Comparison of ENCODE assay signal across 8 cellular contexts in the genomic region with DNA sequence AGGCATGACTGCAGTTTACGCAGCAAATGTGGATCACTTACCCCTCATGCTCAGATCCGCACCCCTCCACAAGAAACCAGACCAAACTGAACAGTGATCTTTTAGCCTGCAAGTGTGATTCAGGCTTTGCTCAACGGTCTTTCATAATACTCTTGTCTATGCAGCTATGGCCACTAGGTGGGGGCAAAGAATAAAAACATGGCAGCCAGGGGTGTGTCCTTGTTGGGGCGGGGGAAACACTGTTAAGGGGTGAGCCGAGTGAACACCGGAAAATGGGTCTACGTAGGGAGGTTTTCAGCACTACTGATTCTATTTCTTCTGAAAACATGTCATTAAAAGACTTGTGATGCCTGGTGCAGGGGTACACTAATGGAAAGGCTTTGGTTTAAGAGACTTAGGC. TPM values are rescaled to one million over a fixed set of nuclear protein-coding genes. Genes with fewer than 3 reads are reported as not detected.
DNase-seq lines count a peak whose midpoint lies in the region; ATAC-seq, FAIRE-seq and TF ChIP-seq lines count a peak whose summit lies in the region.

No MANE protein-coding gene starts in this region.

- H3K36me3 ChIP-seq in transverse colon, result no peaks in the 10 kb centered on the region

- no peaks in the 10 kb centered on the region for H3K36me3 Mint-ChIP-seq in activated CD8-positive, alpha-beta T cell treated with anti-CD3 and anti-CD28 coated beads, Interleukin-2, amount 10 ng/mL, durations not matched to agents 7 days and 5 days (ENCODE audit: low read depth)
- no peaks in the 10 kb centered on the region for H3K36me3 Mint-ChIP-seq in natural killer cell

- no peak for TF ChIP-seq POLR2A in transverse colon (IDR thresholded peaks at IDR 0.05)

- POLR2A ChIA-PET in activated CD8-positive, alpha-beta T cell treated with anti-CD3 and anti-CD28 coated beads, Interleukin-2, amount 10 ng/mL, durations not matched to agents 7 days and 5 days (lab: Charles Lee), result no interaction called here

- no peak overlapping the region for H3K27ac Mint-ChIP-seq in activated CD8-positive, alpha-beta T cell treated with anti-CD3 and anti-CD28 coated beads, Interleukin-2, amount 10 ng/mL, durations not matched to agents 7 days and 5 days
- H3K27ac Mint-ChIP-seq in natural killer cell, result no peak overlapping the region

- ATAC-seq in GM19452 (IDR thresholded peaks at IDR 0.05; ENCODE audit: unreplicated experiment) (peak; percentile 90), HG03442 (IDR thresholded peaks at IDR 0.05; ENCODE audit: unreplicated experiment) (peak; percentile 97), natural killer cell (peak; percentile 91 to 99 (median 99))
- peak; percentile 98 for ATAC-seq in activated CD8-positive, alpha-beta T cell treated with anti-CD3 and anti-CD28 coated beads, Interleukin-2, amount 10 ng/mL, durations not matched to agents 7 days and 5 days

- no peak overlapping the region for H3K27ac ChIP-seq in transverse colon

- TF ChIP-seq CTCF in D721Med (IDR thresholded peaks at IDR 0.05; ENCODE audit: insufficient read depth, missing control alignments) (peak; percentile 94), natural killer cell (IDR thresholded peaks at IDR 0.05) (peak; percentile 61), transverse colon (IDR thresholded peaks at IDR 0.05) (peak; percentile 29 to 53 (median 46))

- no peaks in the 10 kb centered on the region for H3K4me1 ChIP-seq in transverse colon

- in situ Hi-C loops in transverse colon (cut with MboI; ENCODE audit: low pct_ligation_motif_present in 1 of 4, low pct_unique_long_range_greater_than_20kb in 1 of 4, low sequenced_read_pairs in 3 of 4), result no loop called here

- no peak overlapping the region for H3K4me3 ChIP-seq in transverse colon

- intact Hi-C loops in natural killer cell (cut with micrococcal nuclease), result loop anchor here (1.0 kb wide), 1 partner anchor 401 kb away; no protein-coding TSS in a partner anchor
- intact Hi-C loops in transverse colon (cut with DNase I; ENCODE audit: low total_unique reads), result no loop called here

- 9 to 14% methylated on average over 6 to 7 of the region's 7 CpGs for WGBS in transverse colon (ENCODE audit: low coverage in 1 of 2), 2 donors

- no peaks in the 10 kb centered on the region for H3K9me3 ChIP-seq in transverse colon

- H3K9me3 Mint-ChIP-seq in activated CD8-positive, alpha-beta T cell treated with anti-CD3 and anti-CD28 coated beads, Interleukin-2, amount 10 ng/mL, durations not matched to agents 7 days and 5 days (ENCODE audit: insufficient read depth), result no peaks in the 10 kb centered on the region
- H3K9me3 Mint-ChIP-seq in natural killer cell, result no peaks in the 10 kb centered on the region

- peaks cover 3% of the 10 kb centered on the region for H3K4me1 Mint-ChIP-seq in activated CD8-positive, alpha-beta T cell treated with anti-CD3 and anti-CD28 coated beads, Interleukin-2, amount 10 ng/mL, durations not matched to agents 7 days and 5 days (ENCODE audit: low read depth)
- peaks cover 0 to 6% of the 10 kb centered on the region in 2 donors for H3K4me1 Mint-ChIP-seq in natural killer cell

- H3K4me3 Mint-ChIP-seq in activated CD8-positive, alpha-beta T cell treated with anti-CD3 and anti-CD28 coated beads, Interleukin-2, amount 10 ng/mL, durations not matched to agents 7 days and 5 days, result no peak overlapping the region
- no peak overlapping the region for H3K4me3 Mint-ChIP-seq in natural killer cell

- no peaks in the 10 kb centered on the region for H3K27me3 ChIP-seq in transverse colon

- peak; percentile 80 for FAIRE-seq in D721Med (lab: Jason Lieb, UNC)

- CTCF ChIA-PET in activated CD8-positive, alpha-beta T cell treated with anti-CD3 and anti-CD28 coated beads, Interleukin-2, amount 10 ng/mL, durations not matched to agents 7 days and 5 days (lab: Charles Lee), result interaction anchor here (0.7 to 2.0 kb wide), 7 partner anchors 24 to 623 kb away, joined by 3 to 21 read pairs (median 5); no protein-coding TSS in a partner anchor

- H3K27me3 Mint-ChIP-seq in activated CD8-positive, alpha-beta T cell treated with anti-CD3 and anti-CD28 coated beads, Interleukin-2, amount 10 ng/mL, durations not matched to agents 7 days and 5 days (ENCODE audit: low read depth), result no peaks in the 10 kb centered on the region
- no peaks in the 10 kb centered on the region for H3K27me3 Mint-ChIP-seq in natural killer cell (ENCODE audit: low read depth in 2 of 2)

- no peak for TF ChIP-seq EP300 in transverse colon (IDR thresholded peaks at IDR 0.05; ENCODE audit: low read depth)

- DNase-seq in D721Med (ENCODE audit: insufficient read length, low spot score) (peak; percentile 44), NCI-H446 (lab: John Stamatoyannopoulos, UW) (peak; percentile 68 to 85), epidermal melanocyte (ENCODE audit: insufficient read length, low spot score) (peak; percentile 61), natural killer cell (peak; percentile 29), transverse colon (peak; percentile 29)
- DNase-seq in activated CD8-positive, alpha-beta T cell treated with anti-CD3 and anti-CD28 coated beads, Interleukin-2, amount 10 ng/mL, durations not matched to agents 7 days and 5 days, result peak; percentile 71

RNA-seq across cellular contexts. Expression of gene GPR151, which starts 49.8 kb away (rescaled TPM):
- not detected for total RNA-seq in activated CD8-positive, alpha-beta T cell treated with anti-CD3 and anti-CD28 coated beads, Interleukin-2, amount 10 ng/mL, durations not matched to agents 7 days and 5 days
- total RNA-seq in natural killer cell (not detected), transverse colon (not detected)
